In genomic region chr20:63573739-63574131, GRCh38 we compare ENCODE assay signal across 8 cellular contexts. TPM values are rescaled to one million over a fixed set of nuclear protein-coding genes. Genes with fewer than 3 reads are reported as not detected.
A peak's percentile ranks its signal among the peaks of the same experiment; 100 is the strongest.
DNase-seq lines count a peak whose midpoint lies in the region; ATAC-seq and TF ChIP-seq lines count a peak whose summit lies in the region.

No MANE protein-coding gene starts in this region.

- no peak for TF ChIP-seq RAD21 in HCT116 (IDR thresholded peaks at IDR 0.05; ENCODE audit: low read depth)

- H3K36me3 Mint-ChIP-seq in activated CD4-positive, alpha-beta memory T cell treated with anti-CD3 and anti-CD28 coated beads for 36 hours: no peaks in the 10 kb centered on the region

- TF ChIP-seq POLR2A in HCT116 (IDR thresholded peaks at IDR 0.05; ENCODE audit: borderline replicate concordance, extremely low read depth, insufficient read depth, insufficient read length): no peak

- RAD21 ChIA-PET in HCT116 (lab: Charles Lee; ENCODE audit: low non-redundant PET in 1 of 2, low total read pairs in 2 of 2, uncharacterized antibody in 2 of 2, unreplicated experiment in 2 of 2): interaction anchor here in 1 of 2 experiments (0.6 kb wide), 2 partner anchors 8 to 69 kb away, joined by 3 read pairs; no protein-coding TSS in a partner anchor

- no peaks in the 10 kb centered on the region for H3K27me3 ChIP-seq in HCT116 (ENCODE audit: insufficient read depth, low read length)
- peaks cover 4% of the 10 kb centered on the region for H3K27me3 ChIP-seq in skeletal muscle satellite cell (ENCODE audit: control insufficient read depth, insufficient read depth, low read length)

- no peak overlapping the region for H2AFZ ChIP-seq in HCT116 (ENCODE audit: low read depth, low read length, poor library complexity, severe bottlenecking)

- H3K9me3 Mint-ChIP-seq in activated CD4-positive, alpha-beta memory T cell treated with anti-CD3 and anti-CD28 coated beads for 36 hours: no peaks in the 10 kb centered on the region

- no peaks in the 10 kb centered on the region for H3K36me3 ChIP-seq in HCT116 (ENCODE audit: control insufficient read depth in 1 of 2, insufficient read depth in 2 of 2, low read length in 2 of 2)
- no peaks in the 10 kb centered on the region for H3K36me3 ChIP-seq in skeletal muscle satellite cell (ENCODE audit: insufficient read depth, low read length)

- no TSS peak for BruUV-seq in HCT116 (replicated peaks; lab: Mats Ljungman, UMichigan)

- POLR2A ChIA-PET in HCT116 (lab: Charles Lee): interaction anchor here (0.6 to 1.6 kb wide), 11 partner anchors 8 to 268 kb away, joined by 3 to 8 read pairs (median 3); partner anchors contain the start of genes GMEB2 and RTEL1
- POLR2A ChIA-PET in activated CD4-positive, alpha-beta memory T cell treated with anti-CD3 and anti-CD28 coated beads for 36 hours (lab: Charles Lee): no interaction called here

- no peak overlapping the region for H3K27ac Mint-ChIP-seq in activated CD4-positive, alpha-beta memory T cell treated with anti-CD3 and anti-CD28 coated beads for 36 hours

- DNase-seq in HCT116 (ENCODE audit: low read depth, low spot score) (no peak), left ventricle myocardium superior (no peak), LoVo (ENCODE audit: low spot score) (no peak), HuH-7.5 (ENCODE audit: low spot score) (no peak), C1 segment of cervical spinal cord (lab: John Stamatoyannopoulos, UW) (no peak)
- no peak for DNase-seq in activated CD4-positive, alpha-beta memory T cell treated with anti-CD3 and anti-CD28 coated beads for 36 hours

- H3K4me3 Mint-ChIP-seq in activated CD4-positive, alpha-beta memory T cell treated with anti-CD3 and anti-CD28 coated beads for 36 hours: peak overlapping the region; percentile 73

- peaks cover 4% of the 10 kb centered on the region for H3K27me3 Mint-ChIP-seq in activated CD4-positive, alpha-beta memory T cell treated with anti-CD3 and anti-CD28 coated beads for 36 hours

- H3K9ac ChIP-seq in HCT116 (ENCODE audit: low read length): peak overlapping the region; percentile 84
- peak overlapping the region; percentile 77 for H3K9ac ChIP-seq in skeletal muscle satellite cell (ENCODE audit: low read depth, low read length)

- peak overlapping the region; percentile 43; the same call in 1 of the 2 replicates for H3K27ac ChIP-seq in HCT116 (ENCODE audit: low read depth, low read length)

- intact Hi-C loops in HCT116 (cut with micrococcal nuclease) (loop anchor here (2.0 to 10.0 kb wide), 2 partner anchors 35 to 51 kb away; partner anchors contain the start of gene GMEB2), left ventricle myocardium superior (cut with micrococcal nuclease) (no loop called here)
- intact Hi-C loops in activated CD4-positive, alpha-beta memory T cell treated with anti-CD3 and anti-CD28 coated beads for 36 hours (cut with micrococcal nuclease): no loop called here

- H3K4me1 ChIP-seq in HCT116 (ENCODE audit: control insufficient read depth in 1 of 2, insufficient read depth in 2 of 2, low read length in 2 of 2) (peaks cover 12 to 27% of the 10 kb centered on the region in 2 experiments), skeletal muscle satellite cell (ENCODE audit: control insufficient read depth, insufficient read depth, low read length) (peaks cover 33% of the 10 kb centered on the region)

- H3K4me2 ChIP-seq in HCT116 (ENCODE audit: low read length): peak overlapping the region; percentile 99
- peak overlapping the region; percentile 87 for H3K4me2 ChIP-seq in skeletal muscle satellite cell (ENCODE audit: low read length)

- H3K79me2 ChIP-seq in HCT116 (ENCODE audit: insufficient read depth, low read length): peaks cover 4% of the 10 kb centered on the region; the same call in 1 of the 2 replicates

- H3K9me2 ChIP-seq in HCT116 (ENCODE audit: insufficient read depth): no peaks in the 10 kb centered on the region

- H3K9me3 ChIP-seq in HCT116 (ENCODE audit: control insufficient read depth in 1 of 2, insufficient read depth in 1 of 2, low read depth in 1 of 2, low read length in 2 of 2): no peaks in the 10 kb centered on the region
- H3K9me3 ChIP-seq in skeletal muscle satellite cell (replicated peaks; ENCODE audit: low read length): no peaks in the 10 kb centered on the region

- CTCF ChIA-PET in HCT116 (lab: Charles Lee): interaction anchor here (0.6 to 3.0 kb wide), 5 partner anchors 21 to 404 kb away, joined by 3 to 24 read pairs (median 3); partner anchors contain the start of genes ARFRP1, PTK6 and ZGPAT
- CTCF ChIA-PET in activated CD4-positive, alpha-beta memory T cell treated with anti-CD3 and anti-CD28 coated beads for 36 hours (lab: Charles Lee): interaction anchor here (1.2 kb wide), 1 partner anchor 68 kb away, joined by 3 read pairs; no protein-coding TSS in a partner anchor

- H3K4me1 Mint-ChIP-seq in activated CD4-positive, alpha-beta memory T cell treated with anti-CD3 and anti-CD28 coated beads for 36 hours (ENCODE audit: low read depth): peaks cover 6% of the 10 kb centered on the region

- TF ChIP-seq CTCF in HCT116 (IDR thresholded peaks at IDR 0.05 in 2 of 3, conservative IDR thresholded peaks at IDR 0.05 in 1 of 3; ENCODE audit: borderline replicate concordance in 1 of 3, insufficient read depth in 1 of 3, low read depth in 2 of 3, low read length in 2 of 3): no peak

- peak overlapping the region; percentile 83 to 86 for H3K4me3 ChIP-seq in HCT116 (replicated peaks in 1 of 2; ENCODE audit: low read depth in 1 of 2, low read length in 2 of 2)
- peak overlapping the region; percentile 78 for H3K4me3 ChIP-seq in skeletal muscle satellite cell (ENCODE audit: low read length)

- ATAC-seq in HCT116: peak; percentile 41
- ATAC-seq in left ventricle myocardium superior: peak; percentile 22
- no peak for ATAC-seq in HG02938 (IDR thresholded peaks at IDR 0.05; ENCODE audit: unreplicated experiment)

- no peaks in the 10 kb centered on the region for H4K20me1 ChIP-seq in HCT116 (ENCODE audit: insufficient read depth)

TF ChIP-seq in HCT116, 20 proteins besides CTCF, POLR2A, EP300 and RAD21 (continues in another document):
- no peak for TF ChIP-seq EZH2 (IDR thresholded peaks at IDR 0.05)
- no peak for TF ChIP-seq REST (IDR thresholded peaks at IDR 0.05; ENCODE audit: low read depth)
- TF ChIP-seq POLR2AphosphoS5 (IDR thresholded peaks at IDR 0.05; ENCODE audit: low read depth, low read length): no peak
- no peak for TF ChIP-seq FOSL1 (IDR thresholded peaks at IDR 0.05; ENCODE audit: low read depth)
- no peak for TF ChIP-seq ATF3 (IDR thresholded peaks at IDR 0.05)
- no peak for TF ChIP-seq ZNF274 (IDR thresholded peaks at IDR 0.05; ENCODE audit: low read depth, low read length)
- no peak for TF ChIP-seq EZH2phosphoT487 (IDR thresholded peaks at IDR 0.05; ENCODE audit: borderline replicate concordance)

RNA-seq across cellular contexts. Expression of gene HELZ2, which starts 0.3 kb away (rescaled TPM):
- 44.0 TPM for total RNA-seq in HCT116 (2021; ENCODE audit: unreplicated experiment)
- polyA plus RNA-seq in HCT116 (2012): 40.3 and 54.7 TPM in 2 replicates
- 10 to 100 TPM; 28.5 to 32.2 TPM for total RNA-seq in activated CD4-positive, alpha-beta memory T cell treated with anti-CD3 and anti-CD28 coated beads for 36 hours
- total RNA-seq in left ventricle myocardium superior: 13.2 TPM
- total RNA-seq in skeletal muscle satellite cell (2012; rRNA removed): 27.4 and 33.0 TPM in 2 replicates

RNA-seq across cellular contexts. Expression of gene FNDC11, which starts 19.8 kb away (rescaled TPM):
- total RNA-seq in HCT116 (2021; ENCODE audit: unreplicated experiment) (5.5 TPM), left ventricle myocardium superior (0.15 TPM)
- polyA plus RNA-seq in HCT116 (2012): 3.1 TPM in 2 replicates
- total RNA-seq in activated CD4-positive, alpha-beta memory T cell treated with anti-CD3 and anti-CD28 coated beads for 36 hours: under 1 TPM; 0.55 to 0.61 TPM
- total RNA-seq in skeletal muscle satellite cell (2012; rRNA removed): 0.44 TPM in 1 of 2 replicates, not detected in the other

RNA-seq across cellular contexts. Expression of gene SRMS, which starts 26.2 kb away (rescaled TPM):
- total RNA-seq in HCT116 (2021; ENCODE audit: unreplicated experiment) (3.2 TPM), left ventricle myocardium superior (not detected)
- 1.8 and 2.5 TPM in 2 replicates for polyA plus RNA-seq in HCT116 (2012)
- total RNA-seq in activated CD4-positive, alpha-beta memory T cell treated with anti-CD3 and anti-CD28 coated beads for 36 hours: not detected
- total RNA-seq in skeletal muscle satellite cell (2012; rRNA removed): not detected in 2 replicates

RNA-seq across cellular contexts. Expression of gene PTK6, which starts 36.6 kb away (rescaled TPM):
- total RNA-seq in HCT116 (2021; ENCODE audit: unreplicated experiment) (6.7 TPM), left ventricle myocardium superior (not detected)
- 7.2 and 8.0 TPM in 2 replicates for polyA plus RNA-seq in HCT116 (2012)
- under 1 TPM; 0.34 to 0.78 TPM for total RNA-seq in activated CD4-positive, alpha-beta memory T cell treated with anti-CD3 and anti-CD28 coated beads for 36 hours
- total RNA-seq in skeletal muscle satellite cell (2012; rRNA removed): 0.22 and 0.25 TPM in 2 replicates

RNA-seq across cellular contexts. Expression of gene GMEB2, which starts 53.2 kb away (rescaled TPM):
- total RNA-seq in HCT116 (2021; ENCODE audit: unreplicated experiment): 13.9 TPM
- 10.0 and 10.2 TPM in 2 replicates for polyA plus RNA-seq in HCT116 (2012)
- 10 to 100 TPM; 13.6 to 14.0 TPM for total RNA-seq in activated CD4-positive, alpha-beta memory T cell treated with anti-CD3 and anti-CD28 coated beads for 36 hours
- 5.9 TPM for total RNA-seq in left ventricle myocardium superior
- 6.1 and 8.9 TPM in 2 replicates for total RNA-seq in skeletal muscle satellite cell (2012; rRNA removed)
